In genomic region chr1:15514557-15514956, GRCh38 we compare ENCODE assay signal across 8 cellular contexts. TPM values are rescaled to one million over a fixed set of nuclear protein-coding genes. Genes with fewer than 3 reads are reported as not detected.
"Had no signal": no experiment of that assay in that cellular context is flagged by ENCODE, and none has a peak within 500 bp of the region (broad histone marks: within the 10 kb centered on the region; RNA-seq: fewer than 3 reads in every experiment).

No MANE protein-coding gene starts in this region.

RNA-seq across cellular contexts. Expression of gene CELA2B, which starts 38.7 kb away (rescaled TPM):
- total RNA-seq: breast epithelium, cerebellum, IMR-90, LHCN-M2, M059J, Peyer's patch, Right ventricle myocardium superior had no signal
- polyA plus RNA-seq: IMR-90, SK-N-SH had no signal

RNA-seq across cellular contexts. Expression of gene CELA2A, which starts 58.0 kb away (rescaled TPM):
- total RNA-seq: breast epithelium, cerebellum, IMR-90, LHCN-M2, M059J, Peyer's patch, Right ventricle myocardium superior had no signal
- polyA plus RNA-seq: IMR-90, SK-N-SH had no signal
